Comparison of ENCODE assay signal across 16 cellular contexts in the genomic region with DNA sequence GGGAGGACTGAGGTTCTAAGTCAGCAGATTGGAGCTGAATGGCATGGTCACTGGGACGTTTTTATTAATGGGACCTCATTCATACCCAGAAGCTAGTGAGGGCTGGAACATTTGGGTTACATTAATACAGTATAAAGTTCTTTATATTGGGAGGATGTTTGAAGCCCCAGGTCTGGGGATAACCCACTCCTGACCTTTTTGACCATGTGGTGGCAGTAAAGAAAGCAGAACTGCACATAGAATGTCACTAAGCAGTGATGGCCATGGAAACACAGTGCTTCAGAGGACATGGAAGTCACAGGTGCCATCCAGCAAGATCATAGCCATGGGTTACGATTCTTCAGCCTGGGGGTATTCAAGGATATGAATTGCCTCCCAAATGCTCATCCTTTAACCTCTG.
DNase-seq lines count a peak whose midpoint lies in the region; ATAC-seq and TF ChIP-seq lines count a peak whose summit lies in the region.
"Had no signal": no experiment of that assay in that cellular context is flagged by ENCODE, and none has a peak within 500 bp of the region (broad histone marks: within the 10 kb centered on the region; RNA-seq: fewer than 3 reads in every experiment).

No MANE protein-coding gene starts in this region.

- no peaks in the 10 kb centered on the region for H3K9me3 ChIP-seq in OCI-LY1 (ENCODE audit: low read length)
- peaks cover 0 to 4% (median 0%) of the 10 kb centered on the region in 3 donors for H3K9me3 ChIP-seq in tibial artery
- H3K9me3 ChIP-seq in ascending aorta, result no peaks in the 10 kb centered on the region

- in situ Hi-C loops in GM13976 (cut with MboI; ENCODE audit: low sequenced_read_pairs, unreplicated experiment), result no loop called here

- H3K4me3 ChIP-seq in OCI-LY1 (ENCODE audit: low read depth, low read length, poor library complexity, severe bottlenecking) (no peak overlapping the region), tibial artery (no peak overlapping the region), ascending aorta (no peak overlapping the region)

- no peaks in the 10 kb centered on the region for H3K4me1 ChIP-seq in OCI-LY1 (ENCODE audit: insufficient read depth, low read length, severe bottlenecking)
- H3K4me1 ChIP-seq in tibial artery, result no peaks in the 10 kb centered on the region
- H3K4me1 ChIP-seq in ascending aorta, result no peaks in the 10 kb centered on the region

- no peaks in the 10 kb centered on the region for H3K4me1 Mint-ChIP-seq in activated T-helper 2 cell treated with anti-CD3 and anti-CD28 coated beads, Interferon-gamma antibody, Interleukin-2, Interleukin-4, amounts not matched to agents 10 μg/mL and 5 μg/mL and 100 μg/mL, durations not matched to agents 14 hours and 24 hours and 36 hours (ENCODE audit: low read depth)
- H3K4me1 Mint-ChIP-seq: activated CD4-positive, alpha-beta memory T cell treated with anti-CD3 and anti-CD28 coated beads, Interleukin-2, amount 10 ng/mL, durations not matched to agents 7 days and 5 days had no signal

- H3K79me2 ChIP-seq in OCI-LY1 (ENCODE audit: insufficient read depth, low read length), result no peaks in the 10 kb centered on the region

- H3K27me3 ChIP-seq in OCI-LY1 (ENCODE audit: insufficient read depth, low read length) (no peaks in the 10 kb centered on the region), tibial artery (peaks cover 0 to 7% of the 10 kb centered on the region in 2 donors), ascending aorta (no peaks in the 10 kb centered on the region)

- H3K27me3 Mint-ChIP-seq in activated T-helper 2 cell treated with anti-CD3 and anti-CD28 coated beads, Interferon-gamma antibody, Interleukin-2, Interleukin-4, amounts not matched to agents 10 μg/mL and 5 μg/mL and 100 μg/mL, durations not matched to agents 14 hours and 24 hours and 36 hours (ENCODE audit: low read depth), result peaks cover 5% of the 10 kb centered on the region
- H3K27me3 Mint-ChIP-seq: activated CD4-positive, alpha-beta memory T cell treated with anti-CD3 and anti-CD28 coated beads, Interleukin-2, amount 10 ng/mL, durations not matched to agents 7 days and 5 days; CD4-positive, alpha-beta T cell had no signal

- H2AFZ ChIP-seq in OCI-LY1 (ENCODE audit: low read length), result no peak overlapping the region

- TF ChIP-seq CTCF in GM13976 (IDR thresholded peaks at IDR 0.05; ENCODE audit: borderline replicate concordance, control extremely low read depth, extremely low read depth, insufficient read depth, missing control alignments) (peak; percentile 16), OCI-LY1 (IDR thresholded peaks at IDR 0.05; ENCODE audit: low read length) (peak; percentile 24; the same call in 1 of the 2 replicates), tibial artery (IDR thresholded peaks at IDR 0.05) (no peak), ascending aorta (IDR thresholded peaks at IDR 0.05) (no peak)

- no peaks in the 10 kb centered on the region for H3K9me3 Mint-ChIP-seq in activated T-helper 2 cell treated with anti-CD3 and anti-CD28 coated beads, Interferon-gamma antibody, Interleukin-2, Interleukin-4, amounts not matched to agents 10 μg/mL and 5 μg/mL and 100 μg/mL, durations not matched to agents 14 hours and 24 hours and 36 hours
- H3K9me3 Mint-ChIP-seq: activated CD4-positive, alpha-beta memory T cell treated with anti-CD3 and anti-CD28 coated beads, Interleukin-2, amount 10 ng/mL, durations not matched to agents 7 days and 5 days; CD4-positive, alpha-beta T cell had no signal

- no peak overlapping the region for H3K27ac ChIP-seq in OCI-LY1 (ENCODE audit: low read depth, low read length, poor library complexity, severe bottlenecking)
- no peak overlapping the region for H3K27ac ChIP-seq in tibial artery
- no peak overlapping the region for H3K27ac ChIP-seq in ascending aorta
- H3K27ac ChIP-seq: RWPE1 had no signal

- H3K27ac Mint-ChIP-seq in activated T-helper 2 cell treated with anti-CD3 and anti-CD28 coated beads, Interferon-gamma antibody, Interleukin-2, Interleukin-4, amounts not matched to agents 10 μg/mL and 5 μg/mL and 100 μg/mL, durations not matched to agents 14 hours and 24 hours and 36 hours, result no peak overlapping the region
- H3K27ac Mint-ChIP-seq: activated CD4-positive, alpha-beta memory T cell treated with anti-CD3 and anti-CD28 coated beads, Interleukin-2, amount 10 ng/mL, durations not matched to agents 7 days and 5 days; CD4-positive, alpha-beta T cell had no signal

- H3K4me2 ChIP-seq in OCI-LY1 (ENCODE audit: low read length), result no peak overlapping the region

- H3F3A ChIP-seq in OCI-LY1 (ENCODE audit: insufficient read depth, low read length), result no peaks in the 10 kb centered on the region

- DNase-seq in GM13976 (ENCODE audit: low spot score) (peak; percentile 21), midbrain (lab: John Stamatoyannopoulos, UW) (peak; percentile 33), tibial artery (no peak), ascending aorta (ENCODE audit: low spot score in 2 of 2) (no peak)
- no peak for DNase-seq in activated T-helper 2 cell treated with anti-CD3 and anti-CD28 coated beads, Interferon-gamma antibody, Interleukin-2, Interleukin-4, amounts not matched to agents 10 μg/mL and 5 μg/mL and 100 μg/mL, durations not matched to agents 14 hours and 24 hours and 36 hours (ENCODE audit: low spot score)
- DNase-seq: activated CD4-positive, alpha-beta memory T cell treated with anti-CD3 and anti-CD28 coated beads, Interleukin-2, amount 10 ng/mL, durations not matched to agents 7 days and 5 days; activated effector memory CD4-positive, alpha-beta T cell treated with anti-CD3 and anti-CD28 coated beads, Interleukin-2, amount 50 U/mL, for 16 hours; CD4-positive, alpha-beta T cell; effector CD4-positive, alpha-beta T cell; NCI-H1048; occipital lobe; T1000 had no signal

- no peaks in the 10 kb centered on the region for H3K9me2 ChIP-seq in OCI-LY1 (ENCODE audit: low read depth, low read length)

- ATAC-seq in GM21825 (IDR thresholded peaks at IDR 0.05; ENCODE audit: unreplicated experiment), result peak; percentile 50
- no peak for ATAC-seq in HG03342 (IDR thresholded peaks at IDR 0.05; ENCODE audit: unreplicated experiment)

- no peak overlapping the region for H3K4me3 Mint-ChIP-seq in activated T-helper 2 cell treated with anti-CD3 and anti-CD28 coated beads, Interferon-gamma antibody, Interleukin-2, Interleukin-4, amounts not matched to agents 10 μg/mL and 5 μg/mL and 100 μg/mL, durations not matched to agents 14 hours and 24 hours and 36 hours (ENCODE audit: low read depth)
- H3K4me3 Mint-ChIP-seq: activated CD4-positive, alpha-beta memory T cell treated with anti-CD3 and anti-CD28 coated beads, Interleukin-2, amount 10 ng/mL, durations not matched to agents 7 days and 5 days; CD4-positive, alpha-beta T cell had no signal

- H4K20me1 ChIP-seq in OCI-LY1 (ENCODE audit: insufficient read depth, low read length), result no peaks in the 10 kb centered on the region

- no peak overlapping the region for H3K9ac ChIP-seq in OCI-LY1 (ENCODE audit: low read length)

- H3K36me3 ChIP-seq in OCI-LY1 (ENCODE audit: insufficient read depth, low read length) (no peaks in the 10 kb centered on the region), tibial artery (no peaks in the 10 kb centered on the region), ascending aorta (no peaks in the 10 kb centered on the region)

- intact Hi-C loops in tibial artery (cut with DNase I; ENCODE audit: low total_unique reads), result no loop called here
- intact Hi-C loops in ascending aorta (cut with DNase I), result no loop called here
- intact Hi-C loops in activated T-helper 2 cell treated with anti-CD3 and anti-CD28 coated beads, Interferon-gamma antibody, Interleukin-2, Interleukin-4, amounts not matched to agents 10 μg/mL and 5 μg/mL and 100 μg/mL, durations not matched to agents 14 hours and 24 hours and 36 hours (cut with micrococcal nuclease), result no loop called here

- no peaks in the 10 kb centered on the region for H3K36me3 Mint-ChIP-seq in activated T-helper 2 cell treated with anti-CD3 and anti-CD28 coated beads, Interferon-gamma antibody, Interleukin-2, Interleukin-4, amounts not matched to agents 10 μg/mL and 5 μg/mL and 100 μg/mL, durations not matched to agents 14 hours and 24 hours and 36 hours (ENCODE audit: low read depth)

Comparison
In these comparisons a context has a peak if more than half of its experiments do, and no peak if none do; other contexts are left out.
1. DNase-seq: peak in GM13976 (single experiment) and midbrain (single experiment); none in tibial artery (0 of 2), ascending aorta (0 of 2) and activated T-helper 2 cell treated with anti-CD3 and anti-CD28 coated beads, Interferon-gamma antibody, Interleukin-2, Interleukin-4, amounts not matched to agents 10 μg/mL and 5 μg/mL and 100 μg/mL, durations not matched to agents 14 hours and 24 hours and 36 hours (single experiment).
2. CTCF ChIP-seq: peak in GM13976 (single experiment) and OCI-LY1 (single experiment); none in tibial artery (0 of 2) and ascending aorta (0 of 3).